1 cellular context compared by ENCODE assay signal in genomic region chr4:127782275-127783025, GRCh38.
TF ChIP-seq lines count a peak whose summit lies in the region.

HSPA4L (plus strand) TSS chr4:127782322; CDS start chr4:127782551, 229 bp downstream.

TF ChIP-seq in K562, 482 proteins besides CTCF, POLR2A, EP300 and RAD21 (continued from another document and continues in another):
- TF ChIP-seq CHD7 (IDR thresholded peaks at IDR 0.05; ENCODE audit: low read depth, low read length) = no peak
- no peak for TF ChIP-seq ZNF449 (CRISPR knock-in tag; IDR thresholded peaks at IDR 0.05)
- TF ChIP-seq FOXO4 (CRISPR knock-in tag; IDR thresholded peaks at IDR 0.05) = no peak
- TF ChIP-seq SIRT6 (IDR thresholded peaks at IDR 0.05; ENCODE audit: low read depth, low read length) = no peak
- no peak for TF ChIP-seq ARHGAP35 (IDR thresholded peaks at IDR 0.05; ENCODE audit: partially characterized antibody)
- no peak for TF ChIP-seq DPF2 (IDR thresholded peaks at IDR 0.05)
- TF ChIP-seq ZKSCAN8 (CRISPR knock-in tag; IDR thresholded peaks at IDR 0.05) = no peak
- no peak for TF ChIP-seq TRIM25 (IDR thresholded peaks at IDR 0.05; ENCODE audit: borderline replicate concordance)
- no peak for TF ChIP-seq NFE2 (IDR thresholded peaks at IDR 0.05; ENCODE audit: low read depth)
- no peak for TF ChIP-seq XRCC4 (IDR thresholded peaks at IDR 0.05; ENCODE audit: extremely low read depth, insufficient read depth, insufficient read length)
- no peak for TF ChIP-seq ARID3B (CRISPR knock-in tag; IDR thresholded peaks at IDR 0.05; ENCODE audit: borderline replicate concordance)
- TF ChIP-seq NR2F6 (CRISPR knock-in tag; IDR thresholded peaks at IDR 0.05) = no peak
- peak; percentile 84 for TF ChIP-seq KDM5B (IDR thresholded peaks at IDR 0.05; ENCODE audit: insufficient replicate concordance, low read depth, low read length)
- no peak for TF ChIP-seq C11orf30 (IDR thresholded peaks at IDR 0.05; ENCODE audit: low read depth)
- no peak; the same call in 1 of the 2 replicates for TF ChIP-seq TOE1 (IDR thresholded peaks at IDR 0.05; ENCODE audit: borderline replicate concordance)
- peak; percentile 64; the same call in 1 of the 2 replicates for TF ChIP-seq TOE1 (CRISPR knock-in tag; IDR thresholded peaks at IDR 0.05; ENCODE audit: borderline replicate concordance, low read depth)
- no peak for TF ChIP-seq PTTG1 (tag; IDR thresholded peaks at IDR 0.05; ENCODE audit: low read depth)
- TF ChIP-seq KLF6 (CRISPR knock-in tag; IDR thresholded peaks at IDR 0.05; ENCODE audit: borderline replicate concordance) = no peak
- TF ChIP-seq EHMT2 (IDR thresholded peaks at IDR 0.05) = no peak
- TF ChIP-seq CEBPB (tag; IDR thresholded peaks at IDR 0.05) = 0 out of 2 replicates have a peak, but pooled peaks have one; percentile 37
- no peak for TF ChIP-seq TEAD2 (tag; IDR thresholded peaks at IDR 0.05)
- TF ChIP-seq FOXM1 (IDR thresholded peaks at IDR 0.05; ENCODE audit: low read depth) = no peak; the same call in 1 of the 2 replicates
- no peak for TF ChIP-seq FOXM1 (CRISPR knock-in tag; IDR thresholded peaks at IDR 0.05; ENCODE audit: low read depth)
- no peak for TF ChIP-seq MBD1 (CRISPR knock-in tag; IDR thresholded peaks at IDR 0.05)
- TF ChIP-seq NR2C2 (CRISPR knock-in tag; IDR thresholded peaks at IDR 0.05) = no peak; the same call in 1 of the 2 replicates
- TF ChIP-seq NR2C2 (tag; IDR thresholded peaks at IDR 0.05) = no peak
- TF ChIP-seq RFX1 (IDR thresholded peaks at IDR 0.05) = peak; percentile 31; the same call in 1 of the 2 replicates
- peak; percentile 94 to 95 for TF ChIP-seq NRF1 (conservative IDR thresholded peaks at IDR 0.05 in 1 of 2, IDR thresholded peaks at IDR 0.05 in 1 of 2)
- no peak for TF ChIP-seq ZSCAN32 (CRISPR knock-in tag; IDR thresholded peaks at IDR 0.05)
- no peak for TF ChIP-seq NCOA4 (IDR thresholded peaks at IDR 0.05; ENCODE audit: partially characterized antibody)
- TF ChIP-seq LCOR (CRISPR knock-in tag; IDR thresholded peaks at IDR 0.05) = peak; percentile 55; the same call in 1 of the 2 replicates
- no peak for TF ChIP-seq NCOA2 (IDR thresholded peaks at IDR 0.05; ENCODE audit: partially characterized antibody in 2 of 2)
- TF ChIP-seq MNT (conservative IDR thresholded peaks at IDR 0.05) = peak in 1 of 2 experiments; percentile 69; a peak in 3 of 4 replicates
- peak; percentile 43; the same call in 1 of the 2 replicates for TF ChIP-seq NBN (IDR thresholded peaks at IDR 0.05; ENCODE audit: low read depth)
- TF ChIP-seq CLOCK (CRISPR knock-in tag; IDR thresholded peaks at IDR 0.05; ENCODE audit: borderline replicate concordance) = no peak
- no peak for TF ChIP-seq ZNF584 (CRISPR knock-in tag; IDR thresholded peaks at IDR 0.05; ENCODE audit: low read depth)
